ENCODE assay signal across 10 cellular contexts in genomic region chr1:27992271-27992670, GRCh38. TPM values are rescaled to one million over a fixed set of nuclear protein-coding genes. Genes with fewer than 3 reads are reported as not detected.
DNase-seq lines count a peak whose midpoint lies in the region; ATAC-seq and TF ChIP-seq lines count a peak whose summit lies in the region.
"Had no signal": no experiment of that assay in that cellular context is flagged by ENCODE, and none has a peak within 500 bp of the region (broad histone marks: within the 10 kb centered on the region; RNA-seq: fewer than 3 reads in every experiment).

No MANE protein-coding gene starts in this region.

- H3K27me3 ChIP-seq in heart left ventricle (no peaks in the 10 kb centered on the region), right atrium auricular region (no peaks in the 10 kb centered on the region), H7 (ENCODE audit: control insufficient read depth, insufficient read depth, low read length) (no peaks in the 10 kb centered on the region)

- H3K27ac ChIP-seq in heart left ventricle (peak overlapping the region in 6 of 12 donors; percentile 4 to 76 (median 18)), right atrium auricular region (no peak overlapping the region)

- H3K36me3 ChIP-seq in heart left ventricle (peaks cover 0 to 99% (median 81%) of the 10 kb centered on the region in 9 donors), right atrium auricular region (peaks cover 53% of the 10 kb centered on the region), mucosa of descending colon (ENCODE audit: low read depth) (peaks cover 6% of the 10 kb centered on the region), H7 (replicated peaks; ENCODE audit: control insufficient read depth, insufficient read depth, low read length) (peaks cover 24% of the 10 kb centered on the region)

- intact Hi-C loops in heart left ventricle (cut with DNase I), result no loop called here
- intact Hi-C loops in mucosa of descending colon (cut with DNase I, micrococcal nuclease), result loop anchor here in 1 of 2 donors (10.0 kb wide), 1 partner anchor 623 kb away; no protein-coding TSS in a partner anchor

- H3K4me3 ChIP-seq in heart left ventricle, result no peak overlapping the region
- H3K4me3 ChIP-seq in right atrium auricular region, result no peak overlapping the region
- no peak overlapping the region for H3K4me3 ChIP-seq in mucosa of descending colon
- no peak overlapping the region for H3K4me3 ChIP-seq in H7 (ENCODE audit: insufficient read depth, low read depth, low read length)

- peak in 3 of 4 donors; percentile 38 to 78 (median 53) for ATAC-seq in heart left ventricle
- peak; percentile 67 for ATAC-seq in mucosa of descending colon
- no peak for ATAC-seq in HG02623 (IDR thresholded peaks at IDR 0.05; ENCODE audit: unreplicated experiment)
- no peak for ATAC-seq in GM21529 (IDR thresholded peaks at IDR 0.05; ENCODE audit: unreplicated experiment)

- TF ChIP-seq POLR2A in heart left ventricle (IDR thresholded peaks at IDR 0.05), result no peak

- TF ChIP-seq CTCF in heart left ventricle (IDR thresholded peaks at IDR 0.05) (no peak), right atrium auricular region (IDR thresholded peaks at IDR 0.05) (no peak), mucosa of descending colon (IDR thresholded peaks at IDR 0.05) (no peak)

- H3K9me3 ChIP-seq in heart left ventricle, result no peaks in the 10 kb centered on the region
- no peaks in the 10 kb centered on the region for H3K9me3 ChIP-seq in right atrium auricular region
- H3K9me3 ChIP-seq in mucosa of descending colon, result no peaks in the 10 kb centered on the region

- DNase-seq in heart left ventricle (peak in 2 of 5 donors; percentile 20 to 35), right atrium auricular region (ENCODE audit: low spot score) (no peak), mucosa of descending colon (peak in 2 of 3 donors; percentile 24 to 58), NCI-H1105 treated with DMSO at 0.1 percent for 48 hours (lab: John Stamatoyannopoulos, UW) (no peak), H7 (no peak)
- DNase-seq in activated effector memory CD4-positive, alpha-beta T cell treated with Interleukin-2 at 50 U/mL for 16 hours, result peak; percentile 37
- DNase-seq: midbrain, NCI-H1417 treated with DMSO at 0.1 percent for 48 hours had no signal

- H3K4me1 ChIP-seq in heart left ventricle (peaks cover 0 to 31% (median 14%) of the 10 kb centered on the region in 12 donors), right atrium auricular region (peaks cover 0 to 25% of the 10 kb centered on the region in 2 donors), mucosa of descending colon (ENCODE audit: low read depth) (no peaks in the 10 kb centered on the region)

- WGBS in heart left ventricle, 4 donors, result 56 to 67% (median 62%) methylated on average over 6 of the region's 6 CpGs

RNA-seq across cellular contexts. Expression of gene XKR8, which starts 32.5 kb away (rescaled TPM):
- total RNA-seq in heart left ventricle (1 to 10 TPM; 3.3 to 8.1 (median 4.5) TPM), right atrium auricular region (10 to 100 TPM in 1 of 2 donors, 1 to 10 TPM in 1; 6.8 to 10.8 TPM), mucosa of descending colon (1 to 10 TPM; 8.2 to 9.8 (median 9.1) TPM)
- polyA plus RNA-seq in heart left ventricle, result 1 to 10 TPM; 3.4 to 6.3 TPM
- 23.3 and 25.0 TPM in 2 replicates for total RNA-seq in H7 (2014; rRNA removed; shearing (Covaris generic))

RNA-seq across cellular contexts. Expression of gene SMPDL3B, which starts 57.5 kb away (rescaled TPM):
- total RNA-seq in heart left ventricle (1 to 10 TPM in 1 of 9 donors, not detected in 8; 2.2 TPM), right atrium auricular region (1 to 10 TPM in 1 of 2 donors, under 1 TPM in 1; 0.78 to 6.7 TPM), mucosa of descending colon (10 to 100 TPM; 17.3 to 45.4 (median 30.9) TPM)
- polyA plus RNA-seq in heart left ventricle, result under 1 TPM in 1 of 2 donors, not detected in 1; 0.08 TPM
- 8.6 and 14.8 TPM in 2 replicates for total RNA-seq in H7 (2014; rRNA removed; shearing (Covaris generic))

Comparison
In these comparisons a context has a peak if more than half of its experiments do, and no peak if none do; other contexts are left out.
1. ATAC-seq: peak in heart left ventricle (3 of 4) and mucosa of descending colon (single experiment); none in HG02623 (single experiment) and GM21529 (single experiment).
2. DNase-seq: peak in activated effector memory CD4-positive, alpha-beta T cell treated with Interleukin-2 at 50 U/mL for 16 hours (single experiment) and mucosa of descending colon (2 of 3); none in right atrium auricular region (single experiment), NCI-H1105 treated with DMSO at 0.1 percent for 48 hours (single experiment) and H7 (single experiment).